11 cellular contexts compared by ENCODE assay signal in the genomic region with DNA sequence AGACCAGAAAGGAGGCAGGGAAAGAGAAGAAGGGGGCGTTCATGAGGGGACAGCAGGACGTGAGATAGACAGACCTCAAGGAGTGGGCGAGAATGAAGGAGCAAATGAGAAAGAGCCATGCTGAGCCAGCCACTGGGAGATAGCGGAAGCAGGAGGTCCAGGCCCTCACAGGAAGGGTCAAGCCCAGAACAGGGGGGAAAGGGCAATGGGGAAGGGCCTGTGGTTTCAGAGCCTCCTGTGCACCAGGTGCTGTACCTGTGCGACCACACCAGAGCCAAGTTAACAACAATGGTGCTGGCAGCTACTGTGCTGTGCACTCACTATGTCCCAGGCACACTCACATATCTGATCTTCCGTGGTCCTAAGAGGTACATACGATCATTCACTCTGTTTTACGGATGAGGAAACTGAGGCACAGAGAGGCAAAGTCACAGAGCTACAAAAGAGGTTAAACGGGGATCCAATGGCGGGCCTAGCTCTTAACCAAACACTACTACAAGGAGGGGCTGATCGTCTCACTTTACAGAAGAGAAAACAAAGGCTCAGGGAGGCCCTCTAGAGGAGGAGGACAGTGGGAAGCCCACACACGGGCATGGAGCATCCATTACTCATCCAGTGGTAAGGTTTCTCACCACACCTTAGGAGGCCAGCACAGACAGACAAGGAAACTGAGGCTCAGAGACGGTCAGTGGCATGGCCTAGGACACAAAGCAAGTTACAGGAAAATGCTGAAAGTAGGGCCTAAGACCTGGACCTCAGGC.
A peak's percentile ranks its signal among the peaks of the same experiment; 100 is the strongest.
DNase-seq lines count a peak whose midpoint lies in the region; TF ChIP-seq lines count a peak whose summit lies in the region.
"Had no signal": no experiment of that assay in that cellular context is flagged by ENCODE, and none has a peak within 500 bp of the region (broad histone marks: within the 10 kb centered on the region; RNA-seq: fewer than 3 reads in every experiment).

No MANE protein-coding gene starts in this region.

- TF ChIP-seq POLR2A in sigmoid colon (IDR thresholded peaks at IDR 0.05) = no peak

- H3K36me3 ChIP-seq in sigmoid colon = no peaks in the 10 kb centered on the region
- H3K36me3 ChIP-seq: right atrium auricular region had no signal

- H3K4me1 ChIP-seq in sigmoid colon = peaks cover 0 to 8% (median 6%) of the 10 kb centered on the region in 4 donors

- DNase-seq in RPMI8226 (peak; percentile 55), dermis blood vessel endothelial cell (peak; percentile 35), sigmoid colon (peak; percentile 33), DMS153 (lab: John Stamatoyannopoulos, UW) (no peak), NCI-H1048 (lab: John Stamatoyannopoulos, UW) (no peak)
- DNase-seq in stimulated activated CD4-positive, alpha-beta T cell treated with anti-CD3 and anti-CD28 coated beads, Interleukin-12 subunit alpha, Interleukin-12 subunit beta, amount 100 ng/mL, for 4 hours = no peak
- DNase-seq: activated T-cell treated with anti-CD3 and anti-CD28 coated beads for 4 hours; effector CD8-positive, alpha-beta T cell; GDM1 had no signal

- TF ChIP-seq CTCF in GM12875 (IDR thresholded peaks at IDR 0.05; ENCODE audit: borderline replicate concordance, insufficient read depth, low read depth, low read length) (0 out of 2 replicates have a peak, but pooled peaks have one; percentile 21), sigmoid colon (IDR thresholded peaks at IDR 0.05) (no peak)

- H3K4me3 ChIP-seq in GM12875 (ENCODE audit: low read depth, low read length) (no peak overlapping the region), sigmoid colon (no peak overlapping the region)
- H3K4me3 ChIP-seq: right atrium auricular region had no signal

- no peak for TF ChIP-seq EP300 in sigmoid colon (IDR thresholded peaks at IDR 0.05)

- 86 to 91% methylated on average over 13 of the region's 13 CpGs for WGBS in sigmoid colon, 2 donors

- no peak overlapping the region for H3K27ac ChIP-seq in sigmoid colon

- intact Hi-C loops in sigmoid colon (cut with DNase I) = no loop called here

- H3K27me3 ChIP-seq in sigmoid colon = no peaks in the 10 kb centered on the region
- H3K27me3 ChIP-seq: right atrium auricular region had no signal

- no peaks in the 10 kb centered on the region for H3K9me3 ChIP-seq in sigmoid colon
- H3K9me3 ChIP-seq: right atrium auricular region had no signal

Comparison
In these comparisons a context has a peak if more than half of its experiments do, and no peak if none do; other contexts are left out.
1. DNase-seq: peak in RPMI8226 (single experiment), dermis blood vessel endothelial cell (single experiment) and sigmoid colon (single experiment); none in stimulated activated CD4-positive, alpha-beta T cell treated with anti-CD3 and anti-CD28 coated beads, Interleukin-12 subunit alpha, Interleukin-12 subunit beta, amount 100 ng/mL, for 4 hours (single experiment), DMS153 (single experiment) and NCI-H1048 (single experiment).